ENCODE assay signal across 1 cellular context in the genomic region with DNA sequence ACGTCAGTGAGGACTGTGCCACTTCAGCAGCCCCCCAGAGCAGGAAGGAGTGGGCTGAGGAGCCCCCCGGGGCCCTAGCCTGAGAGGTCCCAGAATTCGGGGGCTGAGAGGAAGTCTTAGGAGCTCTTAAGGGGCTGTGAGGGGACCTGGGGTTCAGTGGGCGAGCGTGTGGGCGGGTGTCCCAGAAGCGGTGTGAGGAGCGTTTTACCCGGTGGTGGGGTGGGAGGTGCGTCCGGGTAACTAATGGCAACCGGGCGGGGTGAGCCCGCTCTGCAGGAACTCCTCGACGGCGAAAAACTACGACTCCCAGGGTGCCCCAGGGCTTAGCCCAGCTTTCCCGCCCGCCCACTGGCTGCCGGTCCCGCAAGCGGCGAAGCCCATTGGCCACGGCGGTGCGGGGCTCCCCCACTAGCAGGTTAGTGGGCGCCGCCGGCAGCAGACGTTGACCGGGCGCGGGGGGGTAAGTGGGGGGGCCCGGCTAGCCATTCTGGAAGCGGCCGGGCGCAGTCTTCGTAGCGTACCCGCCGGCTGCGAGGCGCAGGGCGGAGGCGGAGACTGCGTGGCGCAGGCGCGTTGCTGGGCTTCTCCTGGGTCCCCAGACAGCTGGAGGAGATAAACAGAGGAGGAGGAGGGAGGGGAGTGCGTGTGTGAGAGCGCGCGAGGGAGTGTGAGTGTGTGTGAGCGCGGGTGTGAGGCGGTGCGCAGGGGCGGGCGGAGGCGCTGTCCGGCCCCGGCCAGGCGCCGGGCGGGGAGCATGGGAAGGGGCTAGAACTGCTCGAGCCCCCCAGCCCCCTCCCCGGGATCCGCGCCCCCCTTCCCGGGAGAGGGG.
TF ChIP-seq lines count a peak whose summit lies in the region.

A gene with protein sequence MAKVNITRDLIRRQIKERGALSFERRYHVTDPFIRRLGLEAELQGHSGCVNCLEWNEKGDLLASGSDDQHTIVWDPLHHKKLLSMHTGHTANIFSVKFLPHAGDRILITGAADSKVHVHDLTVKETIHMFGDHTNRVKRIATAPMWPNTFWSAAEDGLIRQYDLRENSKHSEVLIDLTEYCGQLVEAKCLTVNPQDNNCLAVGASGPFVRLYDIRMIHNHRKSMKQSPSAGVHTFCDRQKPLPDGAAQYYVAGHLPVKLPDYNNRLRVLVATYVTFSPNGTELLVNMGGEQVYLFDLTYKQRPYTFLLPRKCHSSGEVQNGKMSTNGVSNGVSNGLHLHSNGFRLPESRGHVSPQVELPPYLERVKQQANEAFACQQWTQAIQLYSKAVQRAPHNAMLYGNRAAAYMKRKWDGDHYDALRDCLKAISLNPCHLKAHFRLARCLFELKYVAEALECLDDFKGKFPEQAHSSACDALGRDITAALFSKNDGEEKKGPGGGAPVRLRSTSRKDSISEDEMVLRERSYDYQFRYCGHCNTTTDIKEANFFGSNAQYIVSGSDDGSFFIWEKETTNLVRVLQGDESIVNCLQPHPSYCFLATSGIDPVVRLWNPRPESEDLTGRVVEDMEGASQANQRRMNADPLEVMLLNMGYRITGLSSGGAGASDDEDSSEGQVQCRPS (plus strand): TSS at position 579 of the 829 bp plus-strand sequence. CDS start 26,423 bp downstream, outside the sequence.

TF ChIP-seq in SK-N-SH, 30 proteins besides CTCF, POLR2A, EP300 and RAD21 (continued from another document):
- TF ChIP-seq, protein P1, sequence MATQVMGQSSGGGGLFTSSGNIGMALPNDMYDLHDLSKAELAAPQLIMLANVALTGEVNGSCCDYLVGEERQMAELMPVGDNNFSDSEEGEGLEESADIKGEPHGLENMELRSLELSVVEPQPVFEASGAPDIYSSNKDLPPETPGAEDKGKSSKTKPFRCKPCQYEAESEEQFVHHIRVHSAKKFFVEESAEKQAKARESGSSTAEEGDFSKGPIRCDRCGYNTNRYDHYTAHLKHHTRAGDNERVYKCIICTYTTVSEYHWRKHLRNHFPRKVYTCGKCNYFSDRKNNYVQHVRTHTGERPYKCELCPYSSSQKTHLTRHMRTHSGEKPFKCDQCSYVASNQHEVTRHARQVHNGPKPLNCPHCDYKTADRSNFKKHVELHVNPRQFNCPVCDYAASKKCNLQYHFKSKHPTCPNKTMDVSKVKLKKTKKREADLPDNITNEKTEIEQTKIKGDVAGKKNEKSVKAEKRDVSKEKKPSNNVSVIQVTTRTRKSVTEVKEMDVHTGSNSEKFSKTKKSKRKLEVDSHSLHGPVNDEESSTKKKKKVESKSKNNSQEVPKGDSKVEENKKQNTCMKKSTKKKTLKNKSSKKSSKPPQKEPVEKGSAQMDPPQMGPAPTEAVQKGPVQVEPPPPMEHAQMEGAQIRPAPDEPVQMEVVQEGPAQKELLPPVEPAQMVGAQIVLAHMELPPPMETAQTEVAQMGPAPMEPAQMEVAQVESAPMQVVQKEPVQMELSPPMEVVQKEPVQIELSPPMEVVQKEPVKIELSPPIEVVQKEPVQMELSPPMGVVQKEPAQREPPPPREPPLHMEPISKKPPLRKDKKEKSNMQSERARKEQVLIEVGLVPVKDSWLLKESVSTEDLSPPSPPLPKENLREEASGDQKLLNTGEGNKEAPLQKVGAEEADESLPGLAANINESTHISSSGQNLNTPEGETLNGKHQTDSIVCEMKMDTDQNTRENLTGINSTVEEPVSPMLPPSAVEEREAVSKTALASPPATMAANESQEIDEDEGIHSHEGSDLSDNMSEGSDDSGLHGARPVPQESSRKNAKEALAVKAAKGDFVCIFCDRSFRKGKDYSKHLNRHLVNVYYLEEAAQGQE (IDR thresholded peaks at IDR 0.05; ENCODE audit: low read depth, low read length) = no peak
- TF ChIP-seq MXI1 (IDR thresholded peaks at IDR 0.05; ENCODE audit: low read depth, low read length) (peak; percentile 70; the same call in 1 of the 2 replicates), RXRA (IDR thresholded peaks at IDR 0.05; ENCODE audit: borderline replicate concordance, low read depth) (no peak), CHD2 (IDR thresholded peaks at IDR 0.05; ENCODE audit: low read length, partially characterized antibody) (peak; percentile 86), NRF1 (IDR thresholded peaks at IDR 0.05; ENCODE audit: low read depth, low read length) (peak; percentile 85), TEAD4 (IDR thresholded peaks at IDR 0.05; ENCODE audit: borderline replicate concordance, insufficient read depth) (no peak), JUND (IDR thresholded peaks at IDR 0.05) (no peak), NFIC (IDR thresholded peaks at IDR 0.05; ENCODE audit: borderline replicate concordance) (no peak), RFX5 (IDR thresholded peaks at IDR 0.05; ENCODE audit: low read length) (no peak), FOXM1 (IDR thresholded peaks at IDR 0.05; ENCODE audit: low read depth) (no peak), POLR2AphosphoS5 (IDR thresholded peaks at IDR 0.05; ENCODE audit: low read depth, low read length) (no peak), GABPA (IDR thresholded peaks at IDR 0.05; ENCODE audit: low read depth) (peak; percentile 50; the same call in 1 of the 2 replicates)
- TF ChIP-seq, protein P2, sequence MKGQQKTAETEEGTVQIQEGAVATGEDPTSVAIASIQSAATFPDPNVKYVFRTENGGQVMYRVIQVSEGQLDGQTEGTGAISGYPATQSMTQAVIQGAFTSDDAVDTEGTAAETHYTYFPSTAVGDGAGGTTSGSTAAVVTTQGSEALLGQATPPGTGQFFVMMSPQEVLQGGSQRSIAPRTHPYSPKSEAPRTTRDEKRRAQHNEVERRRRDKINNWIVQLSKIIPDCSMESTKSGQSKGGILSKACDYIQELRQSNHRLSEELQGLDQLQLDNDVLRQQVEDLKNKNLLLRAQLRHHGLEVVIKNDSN (IDR thresholded peaks at IDR 0.05; ENCODE audit: borderline replicate concordance, low read depth) = 0 out of 2 replicates have a peak, but pooled peaks have one; percentile 24
- TF ChIP-seq, protein P3, sequence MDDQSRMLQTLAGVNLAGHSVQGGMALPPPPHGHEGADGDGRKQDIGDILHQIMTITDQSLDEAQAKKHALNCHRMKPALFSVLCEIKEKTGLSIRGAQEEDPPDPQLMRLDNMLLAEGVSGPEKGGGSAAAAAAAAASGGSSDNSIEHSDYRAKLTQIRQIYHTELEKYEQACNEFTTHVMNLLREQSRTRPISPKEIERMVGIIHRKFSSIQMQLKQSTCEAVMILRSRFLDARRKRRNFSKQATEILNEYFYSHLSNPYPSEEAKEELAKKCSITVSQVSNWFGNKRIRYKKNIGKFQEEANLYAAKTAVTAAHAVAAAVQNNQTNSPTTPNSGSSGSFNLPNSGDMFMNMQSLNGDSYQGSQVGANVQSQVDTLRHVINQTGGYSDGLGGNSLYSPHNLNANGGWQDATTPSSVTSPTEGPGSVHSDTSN (IDR thresholded peaks at IDR 0.05) = peak; percentile 77
- TF ChIP-seq, protein P4, sequence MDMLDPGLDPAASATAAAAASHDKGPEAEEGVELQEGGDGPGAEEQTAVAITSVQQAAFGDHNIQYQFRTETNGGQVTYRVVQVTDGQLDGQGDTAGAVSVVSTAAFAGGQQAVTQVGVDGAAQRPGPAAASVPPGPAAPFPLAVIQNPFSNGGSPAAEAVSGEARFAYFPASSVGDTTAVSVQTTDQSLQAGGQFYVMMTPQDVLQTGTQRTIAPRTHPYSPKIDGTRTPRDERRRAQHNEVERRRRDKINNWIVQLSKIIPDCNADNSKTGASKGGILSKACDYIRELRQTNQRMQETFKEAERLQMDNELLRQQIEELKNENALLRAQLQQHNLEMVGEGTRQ (IDR thresholded peaks at IDR 0.05; ENCODE audit: borderline replicate concordance, low read depth, low read length) = no peak
